In the genomic region with DNA sequence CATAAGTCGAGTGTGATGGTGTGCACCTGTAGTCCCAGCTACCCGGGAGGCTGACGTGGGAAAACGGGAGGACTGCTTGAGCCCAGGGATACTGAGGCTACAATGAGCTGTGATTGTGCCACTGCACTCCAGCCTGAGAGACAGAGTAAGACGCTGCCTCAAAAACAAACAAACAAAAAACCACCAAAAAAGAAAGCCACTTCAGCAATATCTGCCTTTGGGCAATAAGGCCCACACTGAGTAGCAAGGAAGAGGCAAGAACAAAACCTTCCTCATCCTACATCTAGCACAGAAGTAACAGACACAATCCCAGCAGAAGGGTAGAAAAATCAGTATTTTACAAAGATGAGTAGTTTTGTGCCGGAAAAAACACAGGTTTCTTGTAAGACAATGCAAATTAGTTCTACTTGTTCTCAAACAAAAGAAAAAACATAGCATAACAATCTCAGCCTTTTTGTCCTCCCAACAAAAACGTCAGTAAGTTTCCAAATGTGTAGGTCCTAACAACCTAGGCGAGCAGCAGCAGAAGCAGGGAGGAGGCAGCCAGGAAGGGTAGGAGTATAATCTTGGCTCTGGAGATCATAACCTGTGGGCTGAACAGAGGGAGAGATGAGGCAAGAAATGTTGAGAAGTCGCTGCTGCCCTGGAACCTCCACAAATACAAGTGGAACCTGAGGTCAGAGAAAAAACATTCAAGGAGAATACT, we compare ENCODE assay signal across 11 cellular contexts. TPM values are rescaled to one million over a fixed set of nuclear protein-coding genes. Genes with fewer than 3 reads are reported as not detected.
DNase-seq lines count a peak whose midpoint lies in the region; ATAC-seq lines count a peak whose summit lies in the region.
"Had no signal": no experiment of that assay in that cellular context is flagged by ENCODE, and none has a peak within 500 bp of the region (broad histone marks: within the 10 kb centered on the region; RNA-seq: fewer than 3 reads in every experiment).

No MANE protein-coding gene starts in this region.

- no peak for DNase-seq in activated naive CD4-positive, alpha-beta T cell treated with anti-CD3 and anti-CD28 coated beads, Interleukin-2, amount 10 ng/mL, durations not matched to agents 7 days and 5 days
- DNase-seq in activated naive CD4-positive, alpha-beta T cell (lab: John Stamatoyannopoulos, UW): no peak
- DNase-seq in activated T-helper 1 cell treated with anti-CD3 and anti-CD28 coated beads, Interleukin-12 subunit alpha, Interleukin-12 subunit beta, Interleukin-2, Interleukin-4 antibody, amounts not matched to agents 30 ng/mL and 10 ng/mL and 1 ng/mL, durations not matched to agents 14 hours and 24 hours and 36 hours (ENCODE audit: low spot score): no peak
- DNase-seq in immature natural killer cell: no peak
- no peak for DNase-seq in NCI-H510A (lab: John Stamatoyannopoulos, UW)
- DNase-seq in NCI-H1092 treated with DMSO at 0.1 percent for 48 hours (lab: John Stamatoyannopoulos, UW): no peak
- DNase-seq: brain microvascular endothelial cell, NCI-H2029 treated with DMSO at 0.1 percent for 48 hours, T-helper 1 cell had no signal

- no peaks in the 10 kb centered on the region for H3K9me3 Mint-ChIP-seq in activated naive CD4-positive, alpha-beta T cell treated with anti-CD3 and anti-CD28 coated beads, Interleukin-2, amount 10 ng/mL, durations not matched to agents 7 days and 5 days
- H3K9me3 Mint-ChIP-seq in activated T-helper 1 cell treated with anti-CD3 and anti-CD28 coated beads, Interleukin-12 subunit alpha, Interleukin-12 subunit beta, Interleukin-2, Interleukin-4 antibody, amounts not matched to agents 30 ng/mL and 10 ng/mL and 1 ng/mL, durations not matched to agents 14 hours and 24 hours and 36 hours: no peaks in the 10 kb centered on the region
- peaks cover 0 to 3% (median under 1%) of the 10 kb centered on the region in 6 donors for H3K9me3 Mint-ChIP-seq in immature natural killer cell
- no peaks in the 10 kb centered on the region for H3K9me3 Mint-ChIP-seq in stimulated activated memory B cell treated with anti-CD40 and anti-IgM and Interleukin-4, amounts not matched to agents 10 μg/mL and 1 μg/mL and 100 μg/mL, for 72 hours

- H3K4me3 Mint-ChIP-seq in activated naive CD4-positive, alpha-beta T cell treated with anti-CD3 and anti-CD28 coated beads, Interleukin-2, amount 10 ng/mL, durations not matched to agents 7 days and 5 days: no peak overlapping the region
- H3K4me3 Mint-ChIP-seq in activated T-helper 1 cell treated with anti-CD3 and anti-CD28 coated beads, Interleukin-12 subunit alpha, Interleukin-12 subunit beta, Interleukin-2, Interleukin-4 antibody, amounts not matched to agents 30 ng/mL and 10 ng/mL and 1 ng/mL, durations not matched to agents 14 hours and 24 hours and 36 hours: peak overlapping the region; percentile 19
- no peak overlapping the region for H3K4me3 Mint-ChIP-seq in immature natural killer cell
- no peak overlapping the region for H3K4me3 Mint-ChIP-seq in stimulated activated memory B cell treated with anti-CD40 and anti-IgM and Interleukin-4, amounts not matched to agents 10 μg/mL and 1 μg/mL and 100 μg/mL, for 72 hours

- no peaks in the 10 kb centered on the region for H3K27me3 Mint-ChIP-seq in activated naive CD4-positive, alpha-beta T cell treated with anti-CD3 and anti-CD28 coated beads, Interleukin-2, amount 10 ng/mL, durations not matched to agents 7 days and 5 days
- H3K27me3 Mint-ChIP-seq in activated T-helper 1 cell treated with anti-CD3 and anti-CD28 coated beads, Interleukin-12 subunit alpha, Interleukin-12 subunit beta, Interleukin-2, Interleukin-4 antibody, amounts not matched to agents 30 ng/mL and 10 ng/mL and 1 ng/mL, durations not matched to agents 14 hours and 24 hours and 36 hours (ENCODE audit: insufficient read depth): no peaks in the 10 kb centered on the region
- peaks cover 14 to 22% (median 20%) of the 10 kb centered on the region in 3 donors for H3K27me3 Mint-ChIP-seq in immature natural killer cell (ENCODE audit: low read depth in 3 of 3)
- no peaks in the 10 kb centered on the region for H3K27me3 Mint-ChIP-seq in stimulated activated memory B cell treated with anti-CD40 and anti-IgM and Interleukin-4, amounts not matched to agents 10 μg/mL and 1 μg/mL and 100 μg/mL, for 72 hours

- H3K36me3 Mint-ChIP-seq in activated naive CD4-positive, alpha-beta T cell treated with anti-CD3 and anti-CD28 coated beads, Interleukin-2, amount 10 ng/mL, durations not matched to agents 7 days and 5 days: peaks cover 88% of the 10 kb centered on the region
- H3K36me3 Mint-ChIP-seq in activated T-helper 1 cell treated with anti-CD3 and anti-CD28 coated beads, Interleukin-12 subunit alpha, Interleukin-12 subunit beta, Interleukin-2, Interleukin-4 antibody, amounts not matched to agents 30 ng/mL and 10 ng/mL and 1 ng/mL, durations not matched to agents 14 hours and 24 hours and 36 hours (ENCODE audit: low read depth): peaks cover 75% of the 10 kb centered on the region
- H3K36me3 Mint-ChIP-seq in immature natural killer cell: peaks cover 20 to 43% (median 35%) of the 10 kb centered on the region in 3 donors
- peaks cover 68% of the 10 kb centered on the region for H3K36me3 Mint-ChIP-seq in stimulated activated memory B cell treated with anti-CD40 and anti-IgM and Interleukin-4, amounts not matched to agents 10 μg/mL and 1 μg/mL and 100 μg/mL, for 72 hours

- peaks cover 69% of the 10 kb centered on the region for H3K4me1 Mint-ChIP-seq in activated naive CD4-positive, alpha-beta T cell treated with anti-CD3 and anti-CD28 coated beads, Interleukin-2, amount 10 ng/mL, durations not matched to agents 7 days and 5 days
- peaks cover 70% of the 10 kb centered on the region for H3K4me1 Mint-ChIP-seq in activated T-helper 1 cell treated with anti-CD3 and anti-CD28 coated beads, Interleukin-12 subunit alpha, Interleukin-12 subunit beta, Interleukin-2, Interleukin-4 antibody, amounts not matched to agents 30 ng/mL and 10 ng/mL and 1 ng/mL, durations not matched to agents 14 hours and 24 hours and 36 hours (ENCODE audit: low read depth)
- peaks cover 55 to 73% of the 10 kb centered on the region in 2 donors for H3K4me1 Mint-ChIP-seq in immature natural killer cell
- H3K4me1 Mint-ChIP-seq in stimulated activated memory B cell treated with anti-CD40 and anti-IgM and Interleukin-4, amounts not matched to agents 10 μg/mL and 1 μg/mL and 100 μg/mL, for 72 hours: peaks cover 61% of the 10 kb centered on the region

- no peak for ATAC-seq in stimulated activated memory B cell treated with anti-CD40 and anti-IgM and Interleukin-4, amounts not matched to agents 10 μg/mL and 1 μg/mL and 100 μg/mL, for 72 hours
- ATAC-seq in HG02938 (IDR thresholded peaks at IDR 0.05; ENCODE audit: unreplicated experiment): no peak

- peak overlapping the region; percentile 49 for H3K27ac Mint-ChIP-seq in activated naive CD4-positive, alpha-beta T cell treated with anti-CD3 and anti-CD28 coated beads, Interleukin-2, amount 10 ng/mL, durations not matched to agents 7 days and 5 days
- peak overlapping the region; percentile 36 for H3K27ac Mint-ChIP-seq in activated T-helper 1 cell treated with anti-CD3 and anti-CD28 coated beads, Interleukin-12 subunit alpha, Interleukin-12 subunit beta, Interleukin-2, Interleukin-4 antibody, amounts not matched to agents 30 ng/mL and 10 ng/mL and 1 ng/mL, durations not matched to agents 14 hours and 24 hours and 36 hours
- H3K27ac Mint-ChIP-seq in immature natural killer cell: peak overlapping the region; percentile 35 to 100 (median 84)
- peak overlapping the region; percentile 69 for H3K27ac Mint-ChIP-seq in stimulated activated memory B cell treated with anti-CD40 and anti-IgM and Interleukin-4, amounts not matched to agents 10 μg/mL and 1 μg/mL and 100 μg/mL, for 72 hours

- CTCF ChIA-PET in activated naive CD4-positive, alpha-beta T cell treated with anti-CD3 and anti-CD28 coated beads, Interleukin-2, amount 10 ng/mL, durations not matched to agents 7 days and 5 days (lab: Charles Lee): interaction anchor here (1.1 to 3.6 kb wide), 4 partner anchors 14 to 119 kb away, joined by 3 to 21 read pairs (median 16); no protein-coding TSS in a partner anchor

- intact Hi-C loops in activated T-helper 1 cell treated with anti-CD3 and anti-CD28 coated beads, Interleukin-12 subunit alpha, Interleukin-12 subunit beta, Interleukin-2, Interleukin-4 antibody, amounts not matched to agents 30 ng/mL and 10 ng/mL and 1 ng/mL, durations not matched to agents 14 hours and 24 hours and 36 hours (cut with micrococcal nuclease): loop anchor here (10.0 kb wide), 2 partner anchors 547 to 1253 kb away; a partner anchor contains a TSS

RNA-seq across cellular contexts. Expression of a gene that starts 5.7 kb away (rescaled TPM):
- total RNA-seq in activated T-helper 1 cell treated with anti-CD3 and anti-CD28 coated beads, Interleukin-12 subunit alpha, Interleukin-12 subunit beta, Interleukin-2, Interleukin-4 antibody, amounts not matched to agents 30 ng/mL and 10 ng/mL and 1 ng/mL, durations not matched to agents 14 hours and 24 hours and 36 hours: 124 and 126 TPM in 2 replicates
- 10 to 100 TPM in 2 of 3 donors, 1 to 10 TPM in 1; 5.5 to 30.0 (median 12.9) TPM for polyA plus RNA-seq in immature natural killer cell

RNA-seq across cellular contexts. Expression of a gene that starts 6.3 kb away (rescaled TPM):
- total RNA-seq in activated T-helper 1 cell treated with anti-CD3 and anti-CD28 coated beads, Interleukin-12 subunit alpha, Interleukin-12 subunit beta, Interleukin-2, Interleukin-4 antibody, amounts not matched to agents 30 ng/mL and 10 ng/mL and 1 ng/mL, durations not matched to agents 14 hours and 24 hours and 36 hours: 75.5 and 77.7 TPM in 2 replicates
- polyA plus RNA-seq in immature natural killer cell: 100 to 1,000 TPM in 2 of 3 donors, 10 to 100 TPM in 1; 86.6 to 114 (median 102) TPM

RNA-seq across cellular contexts. Expression of a gene that starts 15.4 kb away (rescaled TPM):
- 11.6 and 13.4 TPM in 2 replicates for total RNA-seq in activated T-helper 1 cell treated with anti-CD3 and anti-CD28 coated beads, Interleukin-12 subunit alpha, Interleukin-12 subunit beta, Interleukin-2, Interleukin-4 antibody, amounts not matched to agents 30 ng/mL and 10 ng/mL and 1 ng/mL, durations not matched to agents 14 hours and 24 hours and 36 hours
- 1 to 10 TPM in 1 of 3 donors, under 1 TPM in 1, not detected in 1; 0.43 to 3.1 TPM for polyA plus RNA-seq in immature natural killer cell

RNA-seq across cellular contexts. Expression of a gene that starts 35.6 kb away (rescaled TPM):
- total RNA-seq in activated T-helper 1 cell treated with anti-CD3 and anti-CD28 coated beads, Interleukin-12 subunit alpha, Interleukin-12 subunit beta, Interleukin-2, Interleukin-4 antibody, amounts not matched to agents 30 ng/mL and 10 ng/mL and 1 ng/mL, durations not matched to agents 14 hours and 24 hours and 36 hours: 23.9 and 36.0 TPM in 2 replicates
- 10 to 100 TPM in 1 of 3 donors, 1 to 10 TPM in 2; 4.3 to 16.5 (median 9.8) TPM for polyA plus RNA-seq in immature natural killer cell

RNA-seq across cellular contexts. Expression of a gene that starts 40.1 kb away (rescaled TPM):
- total RNA-seq in activated T-helper 1 cell treated with anti-CD3 and anti-CD28 coated beads, Interleukin-12 subunit alpha, Interleukin-12 subunit beta, Interleukin-2, Interleukin-4 antibody, amounts not matched to agents 30 ng/mL and 10 ng/mL and 1 ng/mL, durations not matched to agents 14 hours and 24 hours and 36 hours: 115 and 120 TPM in 2 replicates
- polyA plus RNA-seq in immature natural killer cell: 10 to 100 TPM in 2 of 3 donors, 1 to 10 TPM in 1; 4.3 to 50.1 (median 15.2) TPM
